8 cellular contexts compared by ENCODE assay signal in genomic region chr22:37745548-37746365, GRCh38. TPM values are rescaled to one million over a fixed set of nuclear protein-coding genes. Genes with fewer than 3 reads are reported as not detected.
DNase-seq lines count a peak whose midpoint lies in the region; ATAC-seq and TF ChIP-seq lines count a peak whose summit lies in the region.

No MANE protein-coding gene starts in this region.

- H3K4me3 Mint-ChIP-seq in nephron progenitor cell: peak overlapping the region; percentile 90

- H3K36me3 Mint-ChIP-seq in nephron progenitor cell (ENCODE audit: low read depth): no peaks in the 10 kb centered on the region

- DNase-seq in CMK (ENCODE audit: low read depth): peak; percentile 54
- DNase-seq in Jurkat, Clone E6-1 (ENCODE audit: low read depth, low spot score): peak; percentile 69
- peak; percentile 58 to 66 for DNase-seq in SHP77 (lab: John Stamatoyannopoulos, UW)
- DNase-seq in activated gamma-delta T cell (lab: John Stamatoyannopoulos, UW): peak; percentile 87
- peak; percentile 75 for DNase-seq in fibroblast of the conjunctiva (ENCODE audit: low read depth)
- peak; percentile 94 for DNase-seq in nephron progenitor cell
- DNase-seq in stimulated activated naive CD4-positive, alpha-beta T cell treated with Interleukin-2 at 50 U/mL for 16 hours (lab: John Stamatoyannopoulos, UW): peak; percentile 87

- peak overlapping the region; percentile 84 for H3K4me3 ChIP-seq in Jurkat, Clone E6-1 (ENCODE audit: low read length)

- no peak for TF ChIP-seq CTCF in nephron progenitor cell (IDR thresholded peaks at IDR 0.05)

- peak; percentile 64 for ATAC-seq in GM21423 (IDR thresholded peaks at IDR 0.05; ENCODE audit: unreplicated experiment)

- H3K27ac Mint-ChIP-seq in nephron progenitor cell: peak overlapping the region; percentile 71

- H3K9me3 Mint-ChIP-seq in nephron progenitor cell: no peaks in the 10 kb centered on the region

- H3K4me1 Mint-ChIP-seq in nephron progenitor cell: peaks cover 75% of the 10 kb centered on the region

- peaks cover 2% of the 10 kb centered on the region for H3K27me3 Mint-ChIP-seq in nephron progenitor cell (ENCODE audit: low read depth, poor library complexity)

RNA-seq across cellular contexts. Expression of gene TRIOBP, which starts 48.9 kb away (rescaled TPM):
- 40.4 TPM for polyA plus RNA-seq in Jurkat, Clone E6-1 (2012; ENCODE audit: insufficient read depth, insufficient read length)

RNA-seq across cellular contexts. Expression of gene NOL12, which starts 59.6 kb away (rescaled TPM):
- polyA plus RNA-seq in Jurkat, Clone E6-1 (2012; ENCODE audit: insufficient read depth, insufficient read length): 53.5 TPM

Comparison
In these comparisons a context has a peak if more than half of its experiments do, and no peak if none do; other contexts are left out.
1. Peak in every context shown above with its lines: DNase-seq, ATAC-seq and H3K4me3 ChIP-seq.